ENCODE assay signal across 1 cellular context in the genomic region with DNA sequence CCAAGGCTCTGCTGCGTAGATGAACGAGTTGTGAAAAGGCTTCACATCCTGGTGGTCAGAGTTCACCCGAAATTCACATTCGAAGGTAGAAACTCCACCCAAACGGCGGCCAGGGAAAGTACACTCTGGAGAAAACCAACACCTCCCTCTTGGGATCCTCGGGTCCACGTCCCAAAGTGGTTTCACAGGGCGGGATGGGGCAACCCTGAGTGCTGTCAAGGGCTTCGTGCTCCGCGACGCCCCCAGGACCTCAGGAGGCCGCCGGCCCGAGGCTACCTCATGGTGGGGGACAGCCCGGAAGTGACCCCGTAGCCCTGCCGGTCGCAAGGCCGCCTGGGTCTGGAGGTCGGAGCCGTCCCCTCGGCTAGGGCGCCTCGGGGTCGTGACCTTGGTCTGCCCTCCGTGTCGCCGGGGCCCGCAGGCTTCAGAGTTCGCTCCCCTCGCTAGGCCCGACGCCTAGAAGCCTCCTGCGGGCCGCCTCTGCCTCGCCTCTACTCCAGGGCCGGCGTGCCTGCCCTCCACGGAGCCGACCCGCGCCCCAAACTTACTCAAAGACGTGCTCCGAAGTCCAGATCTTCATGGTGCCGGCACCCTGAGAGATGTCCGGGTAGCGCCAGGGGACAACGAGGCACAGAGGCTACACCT.
TF ChIP-seq lines count a peak whose summit lies in the region.

A gene (minus strand): TSS at position 636 of the 645 bp plus-strand sequence. CDS start 56 bp downstream, at position 580.

TF ChIP-seq in K562, 482 proteins besides CTCF, POLR2A, EP300 and RAD21 (continued from another document and continues in another):
- TF ChIP-seq, protein P1, sequence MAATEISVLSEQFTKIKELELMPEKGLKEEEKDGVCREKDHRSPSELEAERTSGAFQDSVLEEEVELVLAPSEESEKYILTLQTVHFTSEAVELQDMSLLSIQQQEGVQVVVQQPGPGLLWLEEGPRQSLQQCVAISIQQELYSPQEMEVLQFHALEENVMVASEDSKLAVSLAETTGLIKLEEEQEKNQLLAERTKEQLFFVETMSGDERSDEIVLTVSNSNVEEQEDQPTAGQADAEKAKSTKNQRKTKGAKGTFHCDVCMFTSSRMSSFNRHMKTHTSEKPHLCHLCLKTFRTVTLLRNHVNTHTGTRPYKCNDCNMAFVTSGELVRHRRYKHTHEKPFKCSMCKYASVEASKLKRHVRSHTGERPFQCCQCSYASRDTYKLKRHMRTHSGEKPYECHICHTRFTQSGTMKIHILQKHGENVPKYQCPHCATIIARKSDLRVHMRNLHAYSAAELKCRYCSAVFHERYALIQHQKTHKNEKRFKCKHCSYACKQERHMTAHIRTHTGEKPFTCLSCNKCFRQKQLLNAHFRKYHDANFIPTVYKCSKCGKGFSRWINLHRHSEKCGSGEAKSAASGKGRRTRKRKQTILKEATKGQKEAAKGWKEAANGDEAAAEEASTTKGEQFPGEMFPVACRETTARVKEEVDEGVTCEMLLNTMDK (IDR thresholded peaks at IDR 0.05; ENCODE audit: borderline replicate concordance, insufficient read depth, low read depth, low read length, poor library complexity, severe bottlenecking) = no peak
- TF ChIP-seq DNMT1 (IDR thresholded peaks at IDR 0.05) (no peak), HNRNPUL1 (IDR thresholded peaks at IDR 0.05; ENCODE audit: low read length) (no peak), STAT5A (IDR thresholded peaks at IDR 0.05; ENCODE audit: borderline replicate concordance, low read length) (no peak), ZNF274 (IDR thresholded peaks at IDR 0.05; ENCODE audit: borderline replicate concordance, low read depth, low read length) (no peak), ZNF699 (CRISPR knock-in tag; IDR thresholded peaks at IDR 0.05; ENCODE audit: insufficient replicate concordance) (no peak), SP1 (CRISPR knock-in tag; IDR thresholded peaks at IDR 0.05) (no peak), PHB2 (IDR thresholded peaks at IDR 0.05; ENCODE audit: low read depth) (no peak), KHSRP (IDR thresholded peaks at IDR 0.05) (no peak), CBX8 (IDR thresholded peaks at IDR 0.05; ENCODE audit: borderline replicate concordance, extremely low read depth, low read depth, low read length, poor library complexity, severe bottlenecking) (no peak), MEF2A (IDR thresholded peaks at IDR 0.05; ENCODE audit: control insufficient read depth, low read depth, low read length) (no peak), SMAD3 (CRISPR knock-in tag; conservative IDR thresholded peaks at IDR 0.05) (no peak), ZNF551 (CRISPR knock-in tag; IDR thresholded peaks at IDR 0.05) (no peak), EZH2 (IDR thresholded peaks at IDR 0.05; ENCODE audit: borderline replicate concordance, low read depth, low read length) (no peak), JUN (IDR thresholded peaks at IDR 0.05; ENCODE audit: borderline replicate concordance, low read depth, low read length) (no peak; the same call in 1 of the 2 replicates), JUN (CRISPR knock-in tag; IDR thresholded peaks at IDR 0.05; ENCODE audit: borderline replicate concordance) (peak; percentile 83; the same call in 1 of the 2 replicates), ZNF408 (CRISPR knock-in tag; IDR thresholded peaks at IDR 0.05; ENCODE audit: low read depth) (no peak), SREBF1 (IDR thresholded peaks at IDR 0.05; ENCODE audit: borderline replicate concordance, low read depth, low read length) (no peak), BCOR (IDR thresholded peaks at IDR 0.05) (no peak), MBD2 (IDR thresholded peaks at IDR 0.05; ENCODE audit: borderline replicate concordance, low read depth) (no peak), RBM34 (IDR thresholded peaks at IDR 0.05; ENCODE audit: borderline replicate concordance, insufficient read depth, low read length) (no peak), MTA3 (IDR thresholded peaks at IDR 0.05; ENCODE audit: borderline replicate concordance) (no peak; the same call in 1 of the 2 replicates)
- TF ChIP-seq, protein P2, sequence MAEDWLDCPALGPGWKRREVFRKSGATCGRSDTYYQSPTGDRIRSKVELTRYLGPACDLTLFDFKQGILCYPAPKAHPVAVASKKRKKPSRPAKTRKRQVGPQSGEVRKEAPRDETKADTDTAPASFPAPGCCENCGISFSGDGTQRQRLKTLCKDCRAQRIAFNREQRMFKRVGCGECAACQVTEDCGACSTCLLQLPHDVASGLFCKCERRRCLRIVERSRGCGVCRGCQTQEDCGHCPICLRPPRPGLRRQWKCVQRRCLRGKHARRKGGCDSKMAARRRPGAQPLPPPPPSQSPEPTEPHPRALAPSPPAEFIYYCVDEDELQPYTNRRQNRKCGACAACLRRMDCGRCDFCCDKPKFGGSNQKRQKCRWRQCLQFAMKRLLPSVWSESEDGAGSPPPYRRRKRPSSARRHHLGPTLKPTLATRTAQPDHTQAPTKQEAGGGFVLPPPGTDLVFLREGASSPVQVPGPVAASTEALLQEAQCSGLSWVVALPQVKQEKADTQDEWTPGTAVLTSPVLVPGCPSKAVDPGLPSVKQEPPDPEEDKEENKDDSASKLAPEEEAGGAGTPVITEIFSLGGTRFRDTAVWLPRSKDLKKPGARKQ (CRISPR knock-in tag; IDR thresholded peaks at IDR 0.05) = no peak
- TF ChIP-seq, protein P3, sequence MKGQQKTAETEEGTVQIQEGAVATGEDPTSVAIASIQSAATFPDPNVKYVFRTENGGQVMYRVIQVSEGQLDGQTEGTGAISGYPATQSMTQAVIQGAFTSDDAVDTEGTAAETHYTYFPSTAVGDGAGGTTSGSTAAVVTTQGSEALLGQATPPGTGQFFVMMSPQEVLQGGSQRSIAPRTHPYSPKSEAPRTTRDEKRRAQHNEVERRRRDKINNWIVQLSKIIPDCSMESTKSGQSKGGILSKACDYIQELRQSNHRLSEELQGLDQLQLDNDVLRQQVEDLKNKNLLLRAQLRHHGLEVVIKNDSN (CRISPR knock-in tag; IDR thresholded peaks at IDR 0.05) = no peak
- TF ChIP-seq, protein P4, sequence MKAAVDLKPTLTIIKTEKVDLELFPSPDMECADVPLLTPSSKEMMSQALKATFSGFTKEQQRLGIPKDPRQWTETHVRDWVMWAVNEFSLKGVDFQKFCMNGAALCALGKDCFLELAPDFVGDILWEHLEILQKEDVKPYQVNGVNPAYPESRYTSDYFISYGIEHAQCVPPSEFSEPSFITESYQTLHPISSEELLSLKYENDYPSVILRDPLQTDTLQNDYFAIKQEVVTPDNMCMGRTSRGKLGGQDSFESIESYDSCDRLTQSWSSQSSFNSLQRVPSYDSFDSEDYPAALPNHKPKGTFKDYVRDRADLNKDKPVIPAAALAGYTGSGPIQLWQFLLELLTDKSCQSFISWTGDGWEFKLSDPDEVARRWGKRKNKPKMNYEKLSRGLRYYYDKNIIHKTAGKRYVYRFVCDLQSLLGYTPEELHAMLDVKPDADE (conservative IDR thresholded peaks at IDR 0.05; ENCODE audit: control insufficient read depth, low read depth, low read length) = no peak
- TF ChIP-seq, protein P5, sequence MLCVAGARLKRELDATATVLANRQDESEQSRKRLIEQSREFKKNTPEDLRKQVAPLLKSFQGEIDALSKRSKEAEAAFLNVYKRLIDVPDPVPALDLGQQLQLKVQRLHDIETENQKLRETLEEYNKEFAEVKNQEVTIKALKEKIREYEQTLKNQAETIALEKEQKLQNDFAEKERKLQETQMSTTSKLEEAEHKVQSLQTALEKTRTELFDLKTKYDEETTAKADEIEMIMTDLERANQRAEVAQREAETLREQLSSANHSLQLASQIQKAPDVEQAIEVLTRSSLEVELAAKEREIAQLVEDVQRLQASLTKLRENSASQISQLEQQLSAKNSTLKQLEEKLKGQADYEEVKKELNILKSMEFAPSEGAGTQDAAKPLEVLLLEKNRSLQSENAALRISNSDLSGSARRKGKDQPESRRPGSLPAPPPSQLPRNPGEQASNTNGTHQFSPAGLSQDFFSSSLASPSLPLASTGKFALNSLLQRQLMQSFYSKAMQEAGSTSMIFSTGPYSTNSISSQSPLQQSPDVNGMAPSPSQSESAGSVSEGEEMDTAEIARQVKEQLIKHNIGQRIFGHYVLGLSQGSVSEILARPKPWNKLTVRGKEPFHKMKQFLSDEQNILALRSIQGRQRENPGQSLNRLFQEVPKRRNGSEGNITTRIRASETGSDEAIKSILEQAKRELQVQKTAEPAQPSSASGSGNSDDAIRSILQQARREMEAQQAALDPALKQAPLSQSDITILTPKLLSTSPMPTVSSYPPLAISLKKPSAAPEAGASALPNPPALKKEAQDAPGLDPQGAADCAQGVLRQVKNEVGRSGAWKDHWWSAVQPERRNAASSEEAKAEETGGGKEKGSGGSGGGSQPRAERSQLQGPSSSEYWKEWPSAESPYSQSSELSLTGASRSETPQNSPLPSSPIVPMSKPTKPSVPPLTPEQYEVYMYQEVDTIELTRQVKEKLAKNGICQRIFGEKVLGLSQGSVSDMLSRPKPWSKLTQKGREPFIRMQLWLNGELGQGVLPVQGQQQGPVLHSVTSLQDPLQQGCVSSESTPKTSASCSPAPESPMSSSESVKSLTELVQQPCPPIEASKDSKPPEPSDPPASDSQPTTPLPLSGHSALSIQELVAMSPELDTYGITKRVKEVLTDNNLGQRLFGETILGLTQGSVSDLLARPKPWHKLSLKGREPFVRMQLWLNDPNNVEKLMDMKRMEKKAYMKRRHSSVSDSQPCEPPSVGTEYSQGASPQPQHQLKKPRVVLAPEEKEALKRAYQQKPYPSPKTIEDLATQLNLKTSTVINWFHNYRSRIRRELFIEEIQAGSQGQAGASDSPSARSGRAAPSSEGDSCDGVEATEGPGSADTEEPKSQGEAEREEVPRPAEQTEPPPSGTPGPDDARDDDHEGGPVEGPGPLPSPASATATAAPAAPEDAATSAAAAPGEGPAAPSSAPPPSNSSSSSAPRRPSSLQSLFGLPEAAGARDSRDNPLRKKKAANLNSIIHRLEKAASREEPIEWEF (CRISPR knock-in tag; IDR thresholded peaks at IDR 0.05) = no peak
- TF ChIP-seq, protein P6, sequence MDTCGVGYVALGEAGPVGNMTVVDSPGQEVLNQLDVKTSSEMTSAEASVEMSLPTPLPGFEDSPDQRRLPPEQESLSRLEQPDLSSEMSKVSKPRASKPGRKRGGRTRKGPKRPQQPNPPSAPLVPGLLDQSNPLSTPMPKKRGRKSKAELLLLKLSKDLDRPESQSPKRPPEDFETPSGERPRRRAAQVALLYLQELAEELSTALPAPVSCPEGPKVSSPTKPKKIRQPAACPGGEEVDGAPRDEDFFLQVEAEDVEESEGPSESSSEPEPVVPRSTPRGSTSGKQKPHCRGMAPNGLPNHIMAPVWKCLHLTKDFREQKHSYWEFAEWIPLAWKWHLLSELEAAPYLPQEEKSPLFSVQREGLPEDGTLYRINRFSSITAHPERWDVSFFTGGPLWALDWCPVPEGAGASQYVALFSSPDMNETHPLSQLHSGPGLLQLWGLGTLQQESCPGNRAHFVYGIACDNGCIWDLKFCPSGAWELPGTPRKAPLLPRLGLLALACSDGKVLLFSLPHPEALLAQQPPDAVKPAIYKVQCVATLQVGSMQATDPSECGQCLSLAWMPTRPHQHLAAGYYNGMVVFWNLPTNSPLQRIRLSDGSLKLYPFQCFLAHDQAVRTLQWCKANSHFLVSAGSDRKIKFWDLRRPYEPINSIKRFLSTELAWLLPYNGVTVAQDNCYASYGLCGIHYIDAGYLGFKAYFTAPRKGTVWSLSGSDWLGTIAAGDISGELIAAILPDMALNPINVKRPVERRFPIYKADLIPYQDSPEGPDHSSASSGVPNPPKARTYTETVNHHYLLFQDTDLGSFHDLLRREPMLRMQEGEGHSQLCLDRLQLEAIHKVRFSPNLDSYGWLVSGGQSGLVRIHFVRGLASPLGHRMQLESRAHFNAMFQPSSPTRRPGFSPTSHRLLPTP (IDR thresholded peaks at IDR 0.05; ENCODE audit: borderline replicate concordance, extremely low read depth, insufficient read length) = no peak
- TF ChIP-seq, protein P7, sequence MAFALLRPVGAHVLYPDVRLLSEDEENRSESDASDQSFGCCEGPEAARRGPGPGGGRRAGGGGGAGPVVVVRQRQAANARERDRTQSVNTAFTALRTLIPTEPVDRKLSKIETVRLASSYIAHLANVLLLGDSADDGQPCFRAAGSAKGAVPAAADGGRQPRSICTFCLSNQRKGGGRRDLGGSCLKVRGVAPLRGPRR (CRISPR knock-in tag; IDR thresholded peaks at IDR 0.05) = no peak
- TF ChIP-seq, protein P8, sequence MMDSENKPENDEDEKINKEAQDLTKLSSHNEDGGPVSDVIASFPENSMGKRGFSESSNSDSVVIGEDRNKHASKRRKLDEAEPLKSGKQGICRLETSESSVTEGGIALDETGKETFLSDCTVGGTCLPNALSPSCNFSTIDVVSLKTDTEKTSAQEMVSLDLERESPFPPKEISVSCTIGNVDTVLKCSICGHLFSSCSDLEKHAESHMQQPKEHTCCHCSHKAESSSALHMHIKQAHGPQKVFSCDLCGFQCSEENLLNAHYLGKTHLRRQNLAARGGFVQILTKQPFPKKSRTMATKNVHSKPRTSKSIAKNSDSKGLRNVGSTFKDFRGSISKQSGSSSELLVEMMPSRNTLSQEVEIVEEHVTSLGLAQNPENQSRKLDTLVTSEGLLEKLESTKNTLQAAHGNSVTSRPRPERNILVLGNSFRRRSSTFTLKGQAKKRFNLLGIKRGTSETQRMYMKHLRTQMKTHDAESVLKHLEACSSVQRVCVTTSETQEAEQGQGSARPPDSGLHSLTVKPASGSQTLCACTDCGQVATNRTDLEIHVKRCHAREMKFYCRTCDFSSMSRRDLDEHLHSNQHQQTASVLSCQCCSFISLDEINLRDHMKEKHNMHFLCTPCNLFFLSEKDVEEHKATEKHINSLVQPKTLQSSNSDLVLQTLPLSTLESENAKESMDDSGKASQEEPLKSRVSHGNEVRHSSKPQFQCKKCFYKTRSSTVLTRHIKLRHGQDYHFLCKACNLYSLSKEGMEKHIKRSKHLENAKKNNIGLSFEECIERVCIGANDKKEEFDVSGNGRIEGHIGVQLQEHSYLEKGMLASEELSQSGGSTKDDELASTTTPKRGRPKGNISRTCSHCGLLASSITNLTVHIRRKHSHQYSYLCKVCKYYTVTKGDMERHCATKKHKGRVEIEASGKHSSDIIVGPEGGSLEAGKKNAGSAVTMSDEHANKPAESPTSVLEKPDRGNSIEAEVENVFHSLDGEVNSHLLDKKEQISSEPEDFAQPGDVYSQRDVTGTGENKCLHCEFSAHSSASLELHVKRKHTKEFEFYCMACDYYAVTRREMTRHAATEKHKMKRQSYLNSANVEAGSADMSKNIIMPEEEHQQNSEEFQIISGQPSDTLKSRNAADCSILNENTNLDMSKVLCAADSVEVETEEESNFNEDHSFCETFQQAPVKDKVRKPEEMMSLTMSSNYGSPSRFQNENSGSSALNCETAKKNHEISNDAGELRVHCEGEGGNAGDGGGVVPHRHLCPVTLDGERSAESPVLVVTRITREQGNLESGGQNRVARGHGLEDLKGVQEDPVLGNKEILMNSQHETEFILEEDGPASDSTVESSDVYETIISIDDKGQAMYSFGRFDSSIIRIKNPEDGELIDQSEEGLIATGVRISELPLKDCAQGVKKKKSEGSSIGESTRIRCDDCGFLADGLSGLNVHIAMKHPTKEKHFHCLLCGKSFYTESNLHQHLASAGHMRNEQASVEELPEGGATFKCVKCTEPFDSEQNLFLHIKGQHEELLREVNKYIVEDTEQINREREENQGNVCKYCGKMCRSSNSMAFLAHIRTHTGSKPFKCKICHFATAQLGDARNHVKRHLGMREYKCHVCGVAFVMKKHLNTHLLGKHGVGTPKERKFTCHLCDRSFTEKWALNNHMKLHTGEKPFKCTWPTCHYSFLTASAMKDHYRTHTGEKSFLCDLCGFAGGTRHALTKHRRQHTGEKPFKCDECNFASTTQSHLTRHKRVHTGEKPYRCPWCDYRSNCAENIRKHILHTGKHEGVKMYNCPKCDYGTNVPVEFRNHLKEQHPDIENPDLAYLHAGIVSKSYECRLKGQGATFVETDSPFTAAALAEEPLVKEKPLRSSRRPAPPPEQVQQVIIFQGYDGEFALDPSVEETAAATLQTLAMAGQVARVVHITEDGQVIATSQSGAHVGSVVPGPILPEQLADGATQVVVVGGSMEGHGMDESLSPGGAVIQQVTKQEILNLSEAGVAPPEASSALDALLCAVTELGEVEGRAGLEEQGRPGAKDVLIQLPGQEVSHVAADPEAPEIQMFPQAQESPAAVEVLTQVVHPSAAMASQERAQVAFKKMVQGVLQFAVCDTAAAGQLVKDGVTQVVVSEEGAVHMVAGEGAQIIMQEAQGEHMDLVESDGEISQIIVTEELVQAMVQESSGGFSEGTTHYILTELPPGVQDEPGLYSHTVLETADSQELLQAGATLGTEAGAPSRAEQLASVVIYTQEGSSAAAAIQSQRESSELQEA (IDR thresholded peaks at IDR 0.05; ENCODE audit: low read depth) = no peak
